23 cellular contexts compared by ENCODE assay signal in the genomic region with DNA sequence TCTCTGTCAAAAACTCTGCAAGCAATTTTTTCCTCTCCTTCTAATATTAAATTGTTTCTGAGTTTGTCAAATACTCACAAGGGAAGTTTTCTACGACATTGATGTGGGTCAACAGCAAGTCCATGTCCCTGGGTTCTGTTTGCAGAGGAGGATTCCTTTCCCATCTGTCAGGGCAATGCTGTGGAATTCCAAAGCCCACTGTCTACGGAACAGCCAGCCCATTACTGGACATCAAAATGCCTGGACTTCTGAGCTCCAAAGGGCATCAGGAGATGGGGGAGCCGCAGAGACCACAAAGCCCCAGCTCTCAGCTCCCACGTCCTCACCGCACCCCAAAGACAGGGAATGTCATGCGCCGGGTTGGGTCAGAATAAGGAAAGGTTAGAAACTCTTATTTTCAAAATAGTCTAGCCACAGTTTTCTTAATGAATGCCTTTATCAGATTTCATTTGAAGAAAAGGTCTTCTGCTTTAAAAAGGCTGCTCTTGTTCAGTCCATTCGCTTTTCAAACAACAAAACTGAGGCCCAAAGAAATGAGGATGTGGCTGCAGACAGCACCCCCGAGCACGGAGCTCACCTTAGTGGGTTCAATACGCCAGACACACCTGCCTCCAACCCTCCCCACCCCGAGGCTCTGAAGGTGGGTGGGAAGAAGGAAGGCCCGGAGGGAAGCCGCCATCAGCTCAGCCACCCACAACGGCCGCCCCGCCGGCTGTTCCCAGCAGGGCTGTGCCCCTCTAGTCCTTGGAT. TPM values are rescaled to one million over a fixed set of nuclear protein-coding genes. Genes with fewer than 3 reads are reported as not detected.
A peak's percentile ranks its signal among the peaks of the same experiment; 100 is the strongest.
DNase-seq lines count a peak whose midpoint lies in the region; ATAC-seq, FAIRE-seq and TF ChIP-seq lines count a peak whose summit lies in the region.
"Had no signal": no experiment of that assay in that cellular context is flagged by ENCODE, and none has a peak within 500 bp of the region (broad histone marks: within the 10 kb centered on the region; RNA-seq: fewer than 3 reads in every experiment).

No MANE protein-coding gene starts in this region.

- peak; percentile 65 for ATAC-seq in HepG2
- ATAC-seq in right lobe of liver, result no peak
- ATAC-seq: A549, HCT116 had no signal

- no peak overlapping the region for H3K4me2 ChIP-seq in HepG2 (ENCODE audit: low read depth, low read length)
- H3K4me2 ChIP-seq: A549 had no signal

- H3K79me2 ChIP-seq in HepG2 (ENCODE audit: insufficient read depth, low read length), result peaks cover 2% of the 10 kb centered on the region

- H3K4me3 ChIP-seq in HepG2 (replicated peaks in 1 of 3; ENCODE audit: insufficient read depth in 1 of 3, low read depth in 2 of 3, low read length in 3 of 3) (no peak overlapping the region), right lobe of liver (no peak overlapping the region), WERI-Rb-1 (ENCODE audit: low read depth, low read length) (no peak overlapping the region), kidney (ENCODE audit: low read length in 2 of 2) (no peak overlapping the region), esophagus squamous epithelium (no peak overlapping the region)
- H3K4me3 ChIP-seq: A549, GM23248 had no signal

- H3K4me1 Mint-ChIP-seq in progenitor cell of endocrine pancreas (ENCODE audit: low read depth), result no peaks in the 10 kb centered on the region

- no peak for TF ChIP-seq POLR2A in HepG2 (IDR thresholded peaks at IDR 0.05; ENCODE audit: insufficient read depth in 1 of 2, low read depth in 2 of 2, low read length in 2 of 2)
- no peak for TF ChIP-seq POLR2A in right lobe of liver (IDR thresholded peaks at IDR 0.05)
- TF ChIP-seq POLR2A in esophagus squamous epithelium (IDR thresholded peaks at IDR 0.05), result no peak

- peak overlapping the region; percentile 59 for H3K27ac Mint-ChIP-seq in progenitor cell of endocrine pancreas
- H3K27ac Mint-ChIP-seq: CD4-positive, alpha-beta memory T cell had no signal

- no peak overlapping the region for H3K4me3 Mint-ChIP-seq in progenitor cell of endocrine pancreas (ENCODE audit: low read depth)
- H3K4me3 Mint-ChIP-seq: CD4-positive, alpha-beta memory T cell; H9 had no signal

- H3K27ac ChIP-seq in HepG2 (ENCODE audit: extremely low read length, insufficient read depth, low read length) (peak overlapping the region; percentile 16), right lobe of liver (no peak overlapping the region), WERI-Rb-1 (peak overlapping the region; percentile 73), kidney (ENCODE audit: low read depth in 2 of 2, low read length in 2 of 2) (no peak overlapping the region), esophagus squamous epithelium (no peak overlapping the region)
- H3K27ac ChIP-seq: A549, GM23248 had no signal

- peaks cover 51% of the 10 kb centered on the region for H4K20me1 ChIP-seq in HepG2 (ENCODE audit: insufficient read depth, low read length)

- H3K27me3 Mint-ChIP-seq in progenitor cell of endocrine pancreas, result peaks cover 3% of the 10 kb centered on the region
- H3K27me3 Mint-ChIP-seq: CD4-positive, alpha-beta memory T cell had no signal

- TF ChIP-seq EP300 in HepG2 (IDR thresholded peaks at IDR 0.05; ENCODE audit: low read depth in 2 of 2, low read length in 2 of 2) (peak in 1 of 2 experiments; percentile 15; a peak in 1 of 4 replicates), HepG2 (CRISPR knock-in tag; IDR thresholded peaks at IDR 0.05; ENCODE audit: borderline replicate concordance) (no peak)

- no peaks in the 10 kb centered on the region for H3K9me3 Mint-ChIP-seq in progenitor cell of endocrine pancreas (ENCODE audit: low read depth)
- H3K9me3 Mint-ChIP-seq: CD4-positive, alpha-beta memory T cell; H9 had no signal

- H3K36me3 ChIP-seq in HepG2 (replicated peaks in 1 of 2; ENCODE audit: control insufficient read depth in 1 of 2, insufficient read depth in 2 of 2, low read length in 2 of 2) (peaks cover 6 to 13% of the 10 kb centered on the region in 2 experiments; a peak in 3 of 5 replicates), right lobe of liver (no peaks in the 10 kb centered on the region), WERI-Rb-1 (no peaks in the 10 kb centered on the region), kidney (ENCODE audit: control insufficient read depth in 1 of 2, insufficient read depth in 2 of 2, low read length in 2 of 2) (no peaks in the 10 kb centered on the region), esophagus squamous epithelium (no peaks in the 10 kb centered on the region)

- FAIRE-seq in HepG2 (lab: Jason Lieb, UNC), result peak; percentile 71
- FAIRE-seq in kidney (lab: Jason Lieb, UNC), result no peak
- FAIRE-seq: A549, G401.6, GM12892, GM19239, H1 had no signal

- in situ Hi-C loops in HepG2 (cut with HindIII; ENCODE audit: extremely low pct_ligation_motif_present, low pct_unique_long_range_greater_than_20kb), result no loop called here

- DNase-seq in HepG2 (ENCODE audit: low spot score) (peak; percentile 55), right lobe of liver (no peak), WERI-Rb-1 (no peak), kidney (peak; percentile 55), progenitor cell of endocrine pancreas (ENCODE audit: low spot score, unreplicated experiment) (no peak), superior temporal gyrus (ENCODE audit: extremely low spot score) (no peak), esophagus squamous epithelium (lab: John Stamatoyannopoulos, UW) (no peak), epidermal melanocyte (ENCODE audit: insufficient read length, low spot score) (no peak)
- DNase-seq: 8988T; ACHN; C1 segment of cervical spinal cord; Caco-2; CD4-positive, alpha-beta memory T cell; DMS153; DND-41; GM23248; H9 had no signal

- intact Hi-C loops in HepG2 (cut with micrococcal nuclease; ENCODE audit: unreplicated experiment), result no loop called here
- intact Hi-C loops in right lobe of liver (cut with DNase I), result no loop called here
- intact Hi-C loops in kidney (cut with DNase I), result no loop called here
- intact Hi-C loops in esophagus squamous epithelium (cut with DNase I), result no loop called here

- 80% methylated on average over 17 of the region's 18 CpGs for WGBS in HepG2 (ENCODE audit: low lambda C conversion rate)
- 63% methylated on average over 11 of the region's 18 CpGs for WGBS in right lobe of liver (ENCODE audit: insufficient coverage, low coverage, low lambda C conversion rate, missing lambda C conversion rate)
- 75 to 79% methylated on average over 13 to 17 of the region's 18 CpGs for WGBS in esophagus squamous epithelium, 2 donors

- H3K9ac ChIP-seq in HepG2 (ENCODE audit: insufficient read depth, low read depth, low read length) (no peak overlapping the region), kidney (ENCODE audit: low read length in 2 of 2) (no peak overlapping the region)
- H3K9ac ChIP-seq: GM23248 had no signal

- H3K36me3 Mint-ChIP-seq in progenitor cell of endocrine pancreas (ENCODE audit: insufficient read depth), result no peaks in the 10 kb centered on the region
- H3K36me3 Mint-ChIP-seq: CD4-positive, alpha-beta memory T cell had no signal

- TF ChIP-seq CTCF in HepG2 (CRISPR knock-in tag; IDR thresholded peaks at IDR 0.05) (no peak), right lobe of liver (IDR thresholded peaks at IDR 0.05) (no peak), WERI-Rb-1 (IDR thresholded peaks at IDR 0.05; ENCODE audit: low read depth, low read length) (no peak), kidney (IDR thresholded peaks at IDR 0.05; ENCODE audit: borderline replicate concordance, extremely low read depth, insufficient read depth) (no peak), progenitor cell of endocrine pancreas (IDR thresholded peaks at IDR 0.05; ENCODE audit: unreplicated experiment) (no peak), esophagus squamous epithelium (IDR thresholded peaks at IDR 0.05) (no peak)

- H3K27me3 ChIP-seq in HepG2 (ENCODE audit: control insufficient read depth in 1 of 2, insufficient read depth in 2 of 2, low read length in 2 of 2), result no peaks in the 10 kb centered on the region
- no peaks in the 10 kb centered on the region for H3K27me3 ChIP-seq in right lobe of liver
- no peaks in the 10 kb centered on the region for H3K27me3 ChIP-seq in WERI-Rb-1 (ENCODE audit: insufficient read depth, low read depth, severe bottlenecking)
- peaks cover 0 to 15% (median 0%) of the 10 kb centered on the region in 4 donors for H3K27me3 ChIP-seq in esophagus squamous epithelium

- CTCF ChIA-PET in HepG2 (lab: Yijun Ruan, JAX; ENCODE audit: low intra/inter-chr PET ratio, low total read pairs), result no interaction called here

- H2AFZ ChIP-seq in HepG2 (ENCODE audit: low read length), result no peak overlapping the region
- H2AFZ ChIP-seq: GM23248 had no signal

- TF ChIP-seq RAD21 in HepG2 (CRISPR knock-in tag; IDR thresholded peaks at IDR 0.05), result no peak

- POLR2A ChIA-PET in HepG2 (lab: Yijun Ruan, JAX), result no interaction called here

- no TSS peak for BruUV-seq in HepG2 (replicated peaks; lab: Mats Ljungman, UMichigan)

- H3K9me3 ChIP-seq in HepG2 (ENCODE audit: low read length) (no peaks in the 10 kb centered on the region), right lobe of liver (no peaks in the 10 kb centered on the region), WERI-Rb-1 (ENCODE audit: severe bottlenecking) (no peaks in the 10 kb centered on the region), kidney (ENCODE audit: control insufficient read depth in 1 of 2, low read length in 2 of 2) (no peaks in the 10 kb centered on the region), esophagus squamous epithelium (no peaks in the 10 kb centered on the region)
- H3K9me3 ChIP-seq: A549, Caco-2 had no signal

- peaks cover 30% of the 10 kb centered on the region for H3K4me1 ChIP-seq in HepG2 (ENCODE audit: insufficient read depth, low read length)
- no peaks in the 10 kb centered on the region for H3K4me1 ChIP-seq in right lobe of liver
- no peaks in the 10 kb centered on the region for H3K4me1 ChIP-seq in kidney (ENCODE audit: control insufficient read depth in 1 of 2, insufficient read depth in 1 of 2, low read depth in 1 of 2, low read length in 2 of 2)
- H3K4me1 ChIP-seq in esophagus squamous epithelium, result no peaks in the 10 kb centered on the region
- H3K4me1 ChIP-seq: A549, Caco-2 had no signal

RNA-seq across cellular contexts. Expression of gene PTPRN2, which starts 44.8 kb away (rescaled TPM):
- total RNA-seq in HepG2 (2016; rRNA removed; fragmentation: Illumina TruSeq; extraction: Trizol) (1.7 and 2.5 TPM in 2 replicates), right lobe of liver (under 1 TPM; 0.15 to 0.87 (median 0.67) TPM), kidney (4.8 TPM), progenitor cell of endocrine pancreas (9.4 and 11.4 TPM in 2 replicates), esophagus squamous epithelium (1 to 10 TPM in 2 of 4 donors, under 1 TPM in 2; 0.38 to 2.7 (median 1.0) TPM)
- total RNA-seq in HepG2 (2016; cell fraction: cytosol; rRNA removed; fragmentation: Illumina TruSeq; extraction: Trizol; ENCODE audit: low read depth), result 0.88 and 1.4 TPM in 2 replicates
- 1.4 and 2.6 TPM in 2 replicates for total RNA-seq in HepG2 (2016; cell fraction: insoluble cytoplasmic fraction; rRNA removed; fragmentation: Illumina TruSeq; extraction: Trizol)
- total RNA-seq in HepG2 (2016; cell fraction: membrane; rRNA removed; fragmentation: Illumina TruSeq; extraction: Trizol), result 2.3 TPM in 2 replicates
- total RNA-seq in HepG2 (2016; cell fraction: nucleus; rRNA removed; fragmentation: Illumina TruSeq; extraction: Trizol), result 3.7 and 5.0 TPM in 2 replicates
- polyA plus RNA-seq in HepG2 (2011; rRNA removed) (24.2 and 50.0 TPM in 2 replicates), kidney (ENCODE audit: insufficient read depth, low read depth, low replicate concordance) (6.2 TPM)
- 42.2 and 59.6 TPM in 2 replicates for polyA plus RNA-seq in HepG2 (2011; cell fraction: cytosol; rRNA removed)
- 73.6 and 81.5 TPM in 2 replicates for polyA plus RNA-seq in HepG2 (2011; cell fraction: nucleus; rRNA removed)
- polyA plus RNA-seq in HepG2 (2012), result 49.0 and 72.5 TPM in 2 replicates
- 0.94 and 1.3 TPM in 2 replicates for polyA plus RNA-seq in HepG2 (2016; cell fraction: cytosol; fragmentation: Illumina TruSeq; extraction: Trizol; ENCODE audit: low read depth)
- polyA plus RNA-seq in HepG2 (2016; cell fraction: insoluble cytoplasmic fraction; fragmentation: Illumina TruSeq; extraction: Trizol; ENCODE audit: low read depth), result 2.5 TPM in 2 replicates
- 1.7 and 2.2 TPM in 2 replicates for polyA plus RNA-seq in HepG2 (2016; cell fraction: membrane; fragmentation: Illumina TruSeq; extraction: Trizol; ENCODE audit: low read depth)
- polyA plus RNA-seq in HepG2 (2016; cell fraction: nucleus; fragmentation: Illumina TruSeq; extraction: Trizol; ENCODE audit: insufficient read depth, low read depth), result 3.0 and 5.1 TPM in 2 replicates
- polyA minus RNA-seq in HepG2 (2011; rRNA and poly(A)+ RNA removed; ENCODE audit: low replicate concordance), result 35.1 TPM in 1 of 2 replicates, not detected in the other
- 18.6 and 43.5 TPM in 2 replicates for polyA minus RNA-seq in HepG2 (2011; cell fraction: cytosol; rRNA and poly(A)+ RNA removed)
- polyA minus RNA-seq in HepG2 (2011; cell fraction: nucleus; rRNA and poly(A)+ RNA removed), result 33.3 and 45.4 TPM in 2 replicates
- total RNA-seq: GM23248 had no signal

Comparison
In these comparisons a context has a peak if more than half of its experiments do, and no peak if none do; other contexts are left out.
1. DNase-seq: peak in HepG2 (single experiment) and kidney (single experiment); none in right lobe of liver (0 of 3), WERI-Rb-1 (single experiment), progenitor cell of endocrine pancreas (single experiment), superior temporal gyrus (single experiment), esophagus squamous epithelium (single experiment) and epidermal melanocyte (single experiment).
2. H3K27ac ChIP-seq: peak in HepG2 (single experiment) and WERI-Rb-1 (single experiment); none in right lobe of liver (0 of 3), kidney (0 of 2) and esophagus squamous epithelium (0 of 4).